ENCODE assay signal across 18 cellular contexts in genomic region chr17:68390888-68391545, GRCh38.
DNase-seq lines count a peak whose midpoint lies in the region; TF ChIP-seq lines count a peak whose summit lies in the region.
"Had no signal": no experiment of that assay in that cellular context is flagged by ENCODE, and none has a peak within 500 bp of the region (broad histone marks: within the 10 kb centered on the region; RNA-seq: fewer than 3 reads in every experiment).

No MANE protein-coding gene starts in this region.

- H3K4me2 ChIP-seq in GM23248 (ENCODE audit: unreplicated experiment) (peak overlapping the region; percentile 42), hepatocyte (no peak overlapping the region), SK-N-SH (no peak overlapping the region)

- H3K9me2 ChIP-seq in GM23248 (ENCODE audit: insufficient read depth): no peaks in the 10 kb centered on the region
- no peaks in the 10 kb centered on the region for H3K9me2 ChIP-seq in hepatocyte (replicated peaks; ENCODE audit: insufficient read depth)
- no peaks in the 10 kb centered on the region for H3K9me2 ChIP-seq in SK-N-SH

- H3K4me1 ChIP-seq in GM23248 (ENCODE audit: insufficient read depth) (peaks cover 6% of the 10 kb centered on the region; the same call in 1 of the 2 replicates), hepatocyte (ENCODE audit: insufficient read depth) (no peaks in the 10 kb centered on the region), testis (peaks cover 5% of the 10 kb centered on the region), SK-N-SH (ENCODE audit: control insufficient read depth in 1 of 2, insufficient read depth in 2 of 2, low read depth in 1 of 2, low read length in 1 of 2) (no peaks in the 10 kb centered on the region)

- TF ChIP-seq CTCF in hepatocyte (IDR thresholded peaks at IDR 0.05; ENCODE audit: poor library complexity): no peak
- TF ChIP-seq CTCF in testis (IDR thresholded peaks at IDR 0.05): no peak
- no peak for TF ChIP-seq CTCF in SK-N-SH (IDR thresholded peaks at IDR 0.05)

- H3K27ac ChIP-seq in GM23248 (no peak overlapping the region), hepatocyte (peak overlapping the region; percentile 9), testis (peak overlapping the region; percentile 40 to 43), SK-N-SH (ENCODE audit: low read depth in 2 of 2, low read length in 1 of 2) (no peak overlapping the region)
- H3K27ac ChIP-seq: cardiac muscle cell, VCaP had no signal

- H3K9ac ChIP-seq in GM23248: no peak overlapping the region; the same call in 1 of the 2 replicates
- H3K9ac ChIP-seq in SK-N-SH: no peak overlapping the region

- H2AFZ ChIP-seq in GM23248 (peak overlapping the region; percentile 76), hepatocyte (no peak overlapping the region), SK-N-SH (ENCODE audit: low read depth) (no peak overlapping the region)

- H3K4me3 ChIP-seq in GM23248 (no peak overlapping the region), hepatocyte (no peak overlapping the region), testis (no peak overlapping the region), SK-N-SH (ENCODE audit: low read depth in 2 of 2, low read length in 1 of 2) (no peak overlapping the region)
- H3K4me3 ChIP-seq: cardiac muscle cell had no signal

- TF ChIP-seq POLR2A in testis (IDR thresholded peaks at IDR 0.05): no peak

- H3K9me3 ChIP-seq in GM23248 (ENCODE audit: low read depth): no peaks in the 10 kb centered on the region
- H3K9me3 ChIP-seq in hepatocyte (ENCODE audit: low read depth): no peaks in the 10 kb centered on the region
- no peaks in the 10 kb centered on the region for H3K9me3 ChIP-seq in testis
- H3K9me3 ChIP-seq in SK-N-SH: no peaks in the 10 kb centered on the region

- POLR2A ChIA-PET in SK-N-SH (lab: Yijun Ruan, JAX): no interaction called here

- H4K20me1 ChIP-seq in GM23248 (ENCODE audit: insufficient read depth) (no peaks in the 10 kb centered on the region), hepatocyte (ENCODE audit: insufficient read depth, poor library complexity, severe bottlenecking) (no peaks in the 10 kb centered on the region), SK-N-SH (ENCODE audit: insufficient read depth) (no peaks in the 10 kb centered on the region)

- intact Hi-C loops in testis (cut with DNase I; ENCODE audit: low total_unique reads): no loop called here

- H3F3A ChIP-seq in GM23248 (ENCODE audit: insufficient read depth): no peaks in the 10 kb centered on the region
- H3F3A ChIP-seq in SK-N-SH (replicated peaks; ENCODE audit: insufficient read depth): no peaks in the 10 kb centered on the region

- H3K36me3 ChIP-seq in GM23248 (ENCODE audit: low read depth) (no peaks in the 10 kb centered on the region), hepatocyte (replicated peaks; ENCODE audit: insufficient read depth, low read depth) (no peaks in the 10 kb centered on the region), testis (ENCODE audit: low read depth, missing control alignments) (no peaks in the 10 kb centered on the region), SK-N-SH (replicated peaks in 1 of 2; ENCODE audit: control insufficient read depth in 1 of 2, insufficient read depth in 2 of 2, low read length in 1 of 2) (no peaks in the 10 kb centered on the region)
- H3K36me3 ChIP-seq: cardiac muscle cell had no signal

- H3K79me2 ChIP-seq in GM23248 (ENCODE audit: insufficient read depth) (no peaks in the 10 kb centered on the region), hepatocyte (no peaks in the 10 kb centered on the region), SK-N-SH (ENCODE audit: insufficient read depth) (no peaks in the 10 kb centered on the region)

- H3K27me3 ChIP-seq in GM23248 (replicated peaks; ENCODE audit: insufficient read depth) (no peaks in the 10 kb centered on the region), hepatocyte (no peaks in the 10 kb centered on the region), testis (no peaks in the 10 kb centered on the region), SK-N-SH (ENCODE audit: insufficient read depth) (no peaks in the 10 kb centered on the region; the same call in 1 of the 2 replicates)
- H3K27me3 ChIP-seq: cardiac muscle cell had no signal

- WGBS in GM23248 (ENCODE audit: low coverage in 1 of 2, low lambda C conversion rate in 2 of 2, missing lambda C conversion rate in 2 of 2), 2 experiments: 59 to 64% methylated on average over 11 of the region's 11 CpGs
- WGBS in hepatocyte (ENCODE audit: low lambda C conversion rate, missing lambda C conversion rate): 82% methylated on average over 11 of the region's 11 CpGs
- WGBS in testis, 2 donors: 79 to 80% methylated on average over 9 to 11 of the region's 11 CpGs
- 42% methylated on average over 11 of the region's 11 CpGs for WGBS in SK-N-SH (ENCODE audit: low lambda C conversion rate)

- CTCF ChIA-PET in SK-N-SH (lab: Yijun Ruan, JAX): interaction anchor here (1.2 to 4.7 kb wide), 3 partner anchors 8 to 45 kb away, joined by 3 to 32 read pairs (median 8); no protein-coding TSS in a partner anchor

- TF ChIP-seq RAD21 in SK-N-SH (IDR thresholded peaks at IDR 0.05; ENCODE audit: low read length): no peak

- in situ Hi-C loops in GM23248 (cut with MboI): loop anchor here (10.0 kb wide), 1 partner anchor 126 kb away; no protein-coding TSS in a partner anchor

- DNase-seq in GM23248 (peak; percentile 44), astrocyte of the hippocampus (ENCODE audit: low read depth, low spot score) (peak; percentile 50), hepatocyte (ENCODE audit: low spot score) (no peak), testis (peak; percentile 37), SK-N-SH (no peak), NCI-H2227 (lab: John Stamatoyannopoulos, UW; ENCODE audit: unreplicated experiment) (no peak)
- DNase-seq in NK-92 treated with Interleukin-12 subunit alpha and Interleukin-12 subunit beta, amount 100 ng/mL, for 24 hours (lab: John Stamatoyannopoulos, UW): no peak
- DNase-seq: activated CD4-positive, alpha-beta T cell treated with anti-CD3 and anti-CD28 coated beads, Interleukin-2, amount 10 ng/mL, durations not matched to agents 24 days and 14 days; activated CD8-positive, alpha-beta memory T cell treated with anti-CD3 and anti-CD28 coated beads, Interleukin-2, amount 50 U/mL, for 4 hours; activated effector memory CD4-positive, alpha-beta T cell treated with Interleukin-2 at 50 U/mL for 16 hours; activated naive CD8-positive, alpha-beta T cell treated with anti-CD3 and anti-CD28 coated beads, Interleukin-2, amount 50 U/mL, for 24 hours; CD4-positive, alpha-beta T cell; DMS 273 treated with DMSO at 0.1 percent for 48 hours; NCI-H1417; NCI-H446 treated with DMSO at 0.1 percent for 48 hours; T-helper 2 cell had no signal

- no peak for TF ChIP-seq EP300 in SK-N-SH (IDR thresholded peaks at IDR 0.05; ENCODE audit: borderline replicate concordance in 1 of 2, low read depth in 1 of 2, low read length in 1 of 2)

TF ChIP-seq in SK-N-SH, 30 proteins besides CTCF, POLR2A, EP300 and RAD21:
- TF ChIP-seq, protein P1, sequence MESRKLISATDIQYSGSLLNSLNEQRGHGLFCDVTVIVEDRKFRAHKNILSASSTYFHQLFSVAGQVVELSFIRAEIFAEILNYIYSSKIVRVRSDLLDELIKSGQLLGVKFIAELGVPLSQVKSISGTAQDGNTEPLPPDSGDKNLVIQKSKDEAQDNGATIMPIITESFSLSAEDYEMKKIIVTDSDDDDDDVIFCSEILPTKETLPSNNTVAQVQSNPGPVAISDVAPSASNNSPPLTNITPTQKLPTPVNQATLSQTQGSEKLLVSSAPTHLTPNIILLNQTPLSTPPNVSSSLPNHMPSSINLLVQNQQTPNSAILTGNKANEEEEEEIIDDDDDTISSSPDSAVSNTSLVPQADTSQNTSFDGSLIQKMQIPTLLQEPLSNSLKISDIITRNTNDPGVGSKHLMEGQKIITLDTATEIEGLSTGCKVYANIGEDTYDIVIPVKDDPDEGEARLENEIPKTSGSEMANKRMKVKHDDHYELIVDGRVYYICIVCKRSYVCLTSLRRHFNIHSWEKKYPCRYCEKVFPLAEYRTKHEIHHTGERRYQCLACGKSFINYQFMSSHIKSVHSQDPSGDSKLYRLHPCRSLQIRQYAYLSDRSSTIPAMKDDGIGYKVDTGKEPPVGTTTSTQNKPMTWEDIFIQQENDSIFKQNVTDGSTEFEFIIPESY (IDR thresholded peaks at IDR 0.05; ENCODE audit: borderline replicate concordance, low read depth): no peak
- no peak for TF ChIP-seq ELF1 (IDR thresholded peaks at IDR 0.05)
- no peak for TF ChIP-seq NRF1 (IDR thresholded peaks at IDR 0.05; ENCODE audit: low read depth, low read length)

Comparison
In these comparisons a context has a peak if more than half of its experiments do, and no peak if none do; other contexts are left out.
1. DNase-seq: peak in GM23248 (single experiment), astrocyte of the hippocampus (single experiment) and testis (single experiment); none in hepatocyte (single experiment), SK-N-SH (single experiment), NCI-H2227 (single experiment) and NK-92 treated with Interleukin-12 subunit alpha and Interleukin-12 subunit beta, amount 100 ng/mL, for 24 hours (single experiment).
2. H3K27ac ChIP-seq: peak in hepatocyte (single experiment) and testis (2 of 2); none in GM23248 (single experiment) and SK-N-SH (0 of 2).